8 cellular contexts compared by ENCODE assay signal in genomic region chr16:1960665-1961630, GRCh38. TPM values are rescaled to one million over a fixed set of nuclear protein-coding genes. Genes with fewer than 3 reads are reported as not detected.
DNase-seq lines count a peak whose midpoint lies in the region; ATAC-seq and TF ChIP-seq lines count a peak whose summit lies in the region.

No MANE protein-coding gene starts in this region.

- H3K36me3 ChIP-seq in SU-DHL-6 (ENCODE audit: low read length) = peaks cover 15% of the 10 kb centered on the region
- no peaks in the 10 kb centered on the region for H3K36me3 ChIP-seq in colonic mucosa
- H3K36me3 ChIP-seq in ovary = no peaks in the 10 kb centered on the region

- no peak for TF ChIP-seq RAD21 in Ishikawa (IDR thresholded peaks at IDR 0.05; ENCODE audit: low read depth)

- H2AFZ ChIP-seq in SU-DHL-6 (ENCODE audit: low read depth, low read length, severe bottlenecking) = no peak overlapping the region

- WGBS in ovary, 3 donors = 35 to 43% (median 35%) methylated on average over 20 of the region's 20 CpGs

- peak overlapping the region; percentile 76 for H3K27ac ChIP-seq in SU-DHL-6 (ENCODE audit: low read depth, low read length)
- peak overlapping the region; percentile 6 for H3K27ac ChIP-seq in colonic mucosa
- H3K27ac ChIP-seq in ovary = no peak overlapping the region

- peak; percentile 83 for DNase-seq in DMS53 (lab: John Stamatoyannopoulos, UW)
- no peak for DNase-seq in colonic mucosa
- peak in 1 of 5 donors; percentile 44 for DNase-seq in ovary
- DNase-seq in cerebellum (ENCODE audit: low spot score) = no peak
- DNase-seq in AG08395 (ENCODE audit: low spot score) = no peak

- H3K4me3 ChIP-seq in SU-DHL-6 (ENCODE audit: insufficient read depth, low read length, poor library complexity, severe bottlenecking) (peak overlapping the region; percentile 68), colonic mucosa (no peak overlapping the region), ovary (peak overlapping the region; percentile 75)

- TF ChIP-seq CTCF in SU-DHL-6 (IDR thresholded peaks at IDR 0.05; ENCODE audit: insufficient read depth, low read length, poor library complexity, severe bottlenecking) = no peak
- no peak for TF ChIP-seq CTCF in colonic mucosa (IDR thresholded peaks at IDR 0.05)
- TF ChIP-seq CTCF in ovary (IDR thresholded peaks at IDR 0.05) = no peak

- no peak for ATAC-seq in GM18520 (IDR thresholded peaks at IDR 0.05; ENCODE audit: unreplicated experiment)

- TF ChIP-seq EP300 in Ishikawa (IDR thresholded peaks at IDR 0.05; ENCODE audit: borderline replicate concordance) = no peak
- TF ChIP-seq EP300 in ovary (IDR thresholded peaks at IDR 0.05) = no peak

- H3K4me1 ChIP-seq in colonic mucosa (peaks cover 7% of the 10 kb centered on the region), ovary (ENCODE audit: insufficient read depth) (peaks cover 14% of the 10 kb centered on the region)

- peak overlapping the region; percentile 81 for H3K4me2 ChIP-seq in SU-DHL-6 (ENCODE audit: low read depth, low read length, poor library complexity, severe bottlenecking)

- no peaks in the 10 kb centered on the region for H4K20me1 ChIP-seq in SU-DHL-6 (ENCODE audit: low read depth, low read length)

- H3K9me3 ChIP-seq in SU-DHL-6 (ENCODE audit: insufficient read depth, low read length) = no peaks in the 10 kb centered on the region
- no peaks in the 10 kb centered on the region for H3K9me3 ChIP-seq in colonic mucosa
- no peaks in the 10 kb centered on the region for H3K9me3 ChIP-seq in ovary

- intact Hi-C loops in colonic mucosa (cut with DNase I) = no loop called here
- intact Hi-C loops in ovary (cut with DNase I) = loop anchor here in 1 of 4 donors (10.0 kb wide), 1 partner anchor 1326 kb away; the partner anchor contains the start of genes METTL26 and WFIKKN1

- H3K9me2 ChIP-seq in SU-DHL-6 (replicated peaks; ENCODE audit: insufficient read depth, low read length) = no peaks in the 10 kb centered on the region

- H3F3A ChIP-seq in SU-DHL-6 (ENCODE audit: insufficient read depth) = peaks cover 43% of the 10 kb centered on the region

- no peaks in the 10 kb centered on the region for H3K27me3 ChIP-seq in SU-DHL-6 (ENCODE audit: low read length)
- no peaks in the 10 kb centered on the region for H3K27me3 ChIP-seq in colonic mucosa
- H3K27me3 ChIP-seq in ovary = no peaks in the 10 kb centered on the region

- peaks cover 37% of the 10 kb centered on the region for H3K79me2 ChIP-seq in SU-DHL-6 (ENCODE audit: insufficient read depth, low read length)

- H3K9ac ChIP-seq in SU-DHL-6 (ENCODE audit: low read length) = peak overlapping the region; percentile 81
- peak overlapping the region; percentile 84 to 89 for H3K9ac ChIP-seq in colonic mucosa (ENCODE audit: low read depth in 2 of 2, low read length in 2 of 2)

- no peak for TF ChIP-seq POLR2A in ovary (IDR thresholded peaks at IDR 0.05)

TF ChIP-seq in Ishikawa, 13 proteins besides CTCF, POLR2A, EP300 and RAD21:
- TF ChIP-seq CREB1 (IDR thresholded peaks at IDR 0.05; ENCODE audit: low read depth) (no peak), USF1 (IDR thresholded peaks at IDR 0.05) (peak; percentile 34), TCF12 (IDR thresholded peaks at IDR 0.05; ENCODE audit: low read depth) (0 out of 2 replicates have a peak, but pooled peaks have one; percentile 34), NFIC (IDR thresholded peaks at IDR 0.05) (no peak), TEAD4 (IDR thresholded peaks at IDR 0.05) (peak; percentile 11), REST (IDR thresholded peaks at IDR 0.05; ENCODE audit: low read depth) (no peak), ZBTB7A (IDR thresholded peaks at IDR 0.05; ENCODE audit: low read depth) (no peak), MAX (IDR thresholded peaks at IDR 0.05) (peak; percentile 48; the same call in 1 of the 2 replicates)
TF ChIP-seq in Ishikawa: peak in this region for 4.

RNA-seq across cellular contexts. Expression of gene NDUFB10, which starts 1.6 kb away (rescaled TPM):
- 100 to 1,000 TPM; 219 to 272 TPM for total RNA-seq in colonic mucosa
- total RNA-seq in ovary = 100 to 1,000 TPM in 3 of 7 donors, 10 to 100 TPM in 4; 81.5 to 133 (median 95.4) TPM
- polyA plus RNA-seq in ovary = 100 to 1,000 TPM; 152 to 176 TPM
- total RNA-seq in cerebellum = 72.9 TPM

RNA-seq across cellular contexts. Expression of gene RPS2, which starts 3.7 kb away (rescaled TPM):
- total RNA-seq in colonic mucosa = 1,000 to 10,000 TPM; 1,996 to 2,736 TPM
- total RNA-seq in ovary = 1,000 to 10,000 TPM; 2,694 to 4,021 (median 3,788) TPM
- 1,000 to 10,000 TPM; 1,606 to 4,743 TPM for polyA plus RNA-seq in ovary
- 794 TPM for total RNA-seq in cerebellum

RNA-seq across cellular contexts. Expression of gene RNF151, which starts 5.7 kb away (rescaled TPM):
- not detected for total RNA-seq in colonic mucosa
- under 1 TPM in 1 of 7 donors, not detected in 6; 0.32 TPM for total RNA-seq in ovary
- polyA plus RNA-seq in ovary = not detected
- total RNA-seq in cerebellum = not detected

RNA-seq across cellular contexts. Expression of gene RPL3L, which starts 6.5 kb away (rescaled TPM):
- total RNA-seq in colonic mucosa (not detected), ovary (not detected), cerebellum (0.09 TPM)
- polyA plus RNA-seq in ovary = not detected

RNA-seq across cellular contexts. Expression of gene TBL3, which starts 10.9 kb away (rescaled TPM):
- 10 to 100 TPM; 19.4 to 43.1 TPM for total RNA-seq in colonic mucosa
- total RNA-seq in ovary = 10 to 100 TPM; 28.9 to 48.0 (median 31.0) TPM
- polyA plus RNA-seq in ovary = 10 to 100 TPM in 1 of 2 donors, 1 to 10 TPM in 1; 2.1 to 40.6 TPM
- 10.1 TPM for total RNA-seq in cerebellum

Comparison
In these comparisons a context has a peak if more than half of its experiments do, and no peak if none do; other contexts are left out.
1. H3K27ac ChIP-seq: peak in SU-DHL-6 (single experiment) and colonic mucosa (single experiment); none in ovary (0 of 2).